In genomic region chr3:108302570-108302969, GRCh38 we compare ENCODE assay signal across 1 cellular context.
TF ChIP-seq lines count a peak whose summit lies in the region.

No MANE protein-coding gene starts in this region.

TF ChIP-seq in GM23338, 12 proteins besides CTCF, POLR2A, EP300 and RAD21 (continued from another document):
- TF ChIP-seq REST (IDR thresholded peaks at IDR 0.05; ENCODE audit: unreplicated experiment) (no peak), NANOG (IDR thresholded peaks at IDR 0.05; ENCODE audit: borderline replicate concordance) (no peak), ZNF114 (CRISPR knock-in tag; IDR thresholded peaks at IDR 0.05) (no peak), CREB1 (CRISPR knock-in tag; IDR thresholded peaks at IDR 0.05; ENCODE audit: low read depth) (no peak), ZNF331 (CRISPR knock-in tag; IDR thresholded peaks at IDR 0.05; ENCODE audit: low read depth) (no peak), ZNF462 (CRISPR knock-in tag; IDR thresholded peaks at IDR 0.05) (no peak), EZH2phosphoT487 (IDR thresholded peaks at IDR 0.05; ENCODE audit: unreplicated experiment) (no peak), STAT1 (IDR thresholded peaks at IDR 0.05; ENCODE audit: unreplicated experiment) (no peak), ETS1 (IDR thresholded peaks at IDR 0.05) (no peak), EZH2 (IDR thresholded peaks at IDR 0.05; ENCODE audit: low read depth, unreplicated experiment) (no peak), JUNB (IDR thresholded peaks at IDR 0.05; ENCODE audit: unreplicated experiment) (no peak)
